28 cellular contexts compared by ENCODE assay signal in genomic region chr12:44765796-44766195, GRCh38.
"Had no signal": no experiment of that assay in that cellular context is flagged by ENCODE, and none has a peak within 500 bp of the region (broad histone marks: within the 10 kb centered on the region; RNA-seq: fewer than 3 reads in every experiment).

No MANE protein-coding gene starts in this region.

- H3K4me3 ChIP-seq: colonic mucosa, gastroesophageal sphincter, heart left ventricle, hepatocyte, left lung, mucosa of descending colon, pancreas, smooth muscle cell, thoracic aorta, tibial nerve, upper lobe of left lung had no signal

- H3K79me2 ChIP-seq: hepatocyte had no signal

- H3K9me3 ChIP-seq: colonic mucosa, gastroesophageal sphincter, heart left ventricle, left lung, mucosa of descending colon, neutrophil, pancreas, thoracic aorta, tibial nerve, upper lobe of left lung had no signal

- H3K4me1 ChIP-seq: colonic mucosa, gastroesophageal sphincter, heart left ventricle, left lung, pancreas, tibial nerve, upper lobe of left lung had no signal

- ATAC-seq: esophagus mucosa; gastroesophageal sphincter; heart left ventricle; left cardiac atrium; left lung; mucosa of descending colon; natural killer cell treated with Interleukin-12 subunit alpha and Interleukin-12 subunit beta and Interleukin-15 and Interleukin-18, amount 100 ng/mL, for 72 hours; pancreas; sciatic nerve had no signal

- H2AFZ ChIP-seq: hepatocyte had no signal

- H3K36me3 ChIP-seq: colonic mucosa, gastroesophageal sphincter, heart left ventricle, left lung, neutrophil, pancreas, thoracic aorta, tibial nerve, upper lobe of left lung had no signal

- H3K27ac ChIP-seq: colonic mucosa, epithelial cell of prostate, gastroesophageal sphincter, heart left ventricle, hepatocyte, left lung, neutrophil, pancreas, thoracic aorta, tibial nerve, upper lobe of left lung had no signal

- H3K4me2 ChIP-seq: hepatocyte, smooth muscle cell had no signal

- H3K27me3 ChIP-seq: colonic mucosa, gastroesophageal sphincter, heart left ventricle, hepatocyte, left lung, neutrophil, pancreas, tibial nerve, upper lobe of left lung had no signal

- DNase-seq: colonic mucosa; effector CD8-positive, alpha-beta T cell; endodermal cell; foreskin fibroblast; heart left ventricle; left cardiac atrium; left lung; mesenchymal stem cell; mucosa of descending colon; naive B cell; pancreas; retina; stimulated activated CD4-positive, alpha-beta T cell treated with anti-CD3 and anti-CD28 coated beads, Interleukin-12 subunit alpha, Interleukin-12 subunit beta, amount 100 ng/mL, for 4 hours; stimulated activated CD4-positive, alpha-beta T cell treated with anti-CD3 and anti-CD28 coated beads, Interleukin-1b, Interleukin-23, amount 100 ng/mL, for 48 hours; stimulated activated CD4-positive, alpha-beta T cell treated with anti-CD3 and anti-CD28 coated beads, Interleukin-4, amount 100 ng/mL, for 1 hour; stimulated activated CD8-positive, alpha-beta memory T cell treated with anti-CD3 and anti-CD28 coated beads, Interleukin-4, amount 100 ng/mL, for 48 hours; stimulated activated naive CD4-positive, alpha-beta T cell treated with Interleukin-2 at 50 U/mL for 16 hours; upper lobe of left lung had no signal
